In the genomic region with DNA sequence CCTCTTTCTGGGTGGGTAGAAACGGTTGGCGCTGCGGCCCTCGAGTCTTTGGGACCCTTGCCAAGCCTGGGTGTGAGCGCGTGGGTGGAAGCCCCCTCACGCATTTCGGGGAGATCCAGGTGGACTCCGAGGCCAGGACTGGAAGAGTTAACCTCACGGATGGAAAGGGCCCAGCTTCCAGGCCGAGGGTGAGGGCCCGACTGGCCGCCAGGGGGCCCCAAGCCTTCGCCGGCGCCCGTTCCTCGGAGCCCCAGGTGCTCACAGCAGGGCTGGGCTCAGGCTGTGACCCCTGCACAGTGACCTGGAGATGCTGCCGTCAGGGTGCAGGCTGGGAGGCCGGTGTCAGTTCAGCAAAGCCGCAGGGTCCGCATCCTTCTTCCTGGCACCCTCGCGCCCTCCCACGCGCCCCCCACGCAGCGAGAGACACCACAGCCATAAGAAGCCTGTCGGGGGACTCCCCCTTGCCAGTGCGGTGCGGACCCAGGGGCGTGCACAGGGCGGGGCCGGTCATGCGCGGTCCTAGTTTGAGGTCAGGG, we compare ENCODE assay signal across 8 cellular contexts. TPM values are rescaled to one million over a fixed set of nuclear protein-coding genes. Genes with fewer than 3 reads are reported as not detected.
DNase-seq lines count a peak whose midpoint lies in the region; ATAC-seq lines count a peak whose summit lies in the region.

No MANE protein-coding gene starts in this region.

- H3K4me1 ChIP-seq in CD8-positive, alpha-beta memory T cell (ENCODE audit: insufficient read depth, low read length) = peaks cover 16% of the 10 kb centered on the region

- CTCF ChIA-PET in CD8-positive, alpha-beta memory T cell (lab: Charles Lee) = interaction anchor here (0.8 to 1.1 kb wide), 3 partner anchors 16 to 386 kb away, joined by 3 read pairs; no protein-coding TSS in a partner anchor

- peak; percentile 79 to 95 (median 89) for DNase-seq in CD8-positive, alpha-beta memory T cell
- peak; percentile 69 for DNase-seq in HuH-7.5 (ENCODE audit: low spot score)
- DNase-seq in T-helper 1 cell = peak; percentile 74 to 85 (median 81)
- peak in 57 of 58 donors; percentile 17 to 91 (median 78) for DNase-seq in anterior cingulate cortex (lab: John Stamatoyannopoulos, UW)
- peak; percentile 67 for DNase-seq in hepatic stellate cell (ENCODE audit: low spot score)
- peak; percentile 86 for DNase-seq in sciatic nerve (ENCODE audit: low spot score)

- H3K9me3 Mint-ChIP-seq in CD8-positive, alpha-beta memory T cell = peaks cover 0 to 5% (median 0%) of the 10 kb centered on the region in 5 donors

- H3K4me3 ChIP-seq in CD8-positive, alpha-beta memory T cell (ENCODE audit: low read length) = peak overlapping the region; percentile 49

- peaks cover 0 to 8% of the 10 kb centered on the region in 2 donors for H3K27me3 Mint-ChIP-seq in CD8-positive, alpha-beta memory T cell

- peak overlapping the region; percentile 75 to 90 (median 83) for H3K4me3 Mint-ChIP-seq in CD8-positive, alpha-beta memory T cell

- peaks cover 0 to 13% (median 5%) of the 10 kb centered on the region in 3 donors for H3K4me1 Mint-ChIP-seq in CD8-positive, alpha-beta memory T cell

- no peaks in the 10 kb centered on the region for H3K27me3 ChIP-seq in CD8-positive, alpha-beta memory T cell (ENCODE audit: insufficient read depth, low read length, poor library complexity, severe bottlenecking)

- POLR2A ChIA-PET in CD8-positive, alpha-beta memory T cell (lab: Charles Lee) = no interaction called here

- ATAC-seq in GM21381 (IDR thresholded peaks at IDR 0.05; ENCODE audit: unreplicated experiment) (peak; percentile 84), sciatic nerve (peak; percentile 91), GM18517 (IDR thresholded peaks at IDR 0.05; ENCODE audit: unreplicated experiment) (no peak)

- peak overlapping the region in 7 of 8 donors; percentile 74 to 89 (median 82) for H3K27ac Mint-ChIP-seq in CD8-positive, alpha-beta memory T cell

- no peaks in the 10 kb centered on the region for H3K36me3 ChIP-seq in CD8-positive, alpha-beta memory T cell (ENCODE audit: insufficient read depth, low read length)

- no peaks in the 10 kb centered on the region for H3K36me3 Mint-ChIP-seq in CD8-positive, alpha-beta memory T cell

- H3K9me3 ChIP-seq in CD8-positive, alpha-beta memory T cell (ENCODE audit: low read length) = no peaks in the 10 kb centered on the region

- H3K27ac ChIP-seq in CD8-positive, alpha-beta memory T cell (ENCODE audit: low read depth, low read length) = peak overlapping the region; percentile 45

- intact Hi-C loops in sciatic nerve (cut with DNase I) = no loop called here

RNA-seq across cellular contexts. Expression of a gene that starts 34.2 kb away (rescaled TPM):
- total RNA-seq in CD8-positive, alpha-beta memory T cell = under 1 TPM; 0.57 to 0.69 TPM
- not detected for polyA plus RNA-seq in CD8-positive, alpha-beta memory T cell
- total RNA-seq in sciatic nerve = 34.8 TPM

RNA-seq across cellular contexts. Expression of a gene that starts 57.8 kb away (rescaled TPM):
- not detected for total RNA-seq in CD8-positive, alpha-beta memory T cell
- polyA plus RNA-seq in CD8-positive, alpha-beta memory T cell = not detected
- 0.09 TPM for total RNA-seq in sciatic nerve

Comparison
In these comparisons a context has a peak if more than half of its experiments do, and no peak if none do; other contexts are left out.
1. RNA of a gene that starts 34.2 kb away (total RNA-seq): 34.8 TPM in sciatic nerve (single experiment); 0.57 to 0.69 TPM in CD8-positive, alpha-beta memory T cell; every median in the first group is over 10 times any median in the second.
2. Peak in every context shown above with its lines, with median percentiles within 50 percentile points of each other: DNase-seq.